ENCODE assay signal across 20 cellular contexts in genomic region chr6:144954241-144954556, GRCh38.
"Had no signal": no experiment of that assay in that cellular context is flagged by ENCODE, and none has a peak within 500 bp of the region (broad histone marks: within the 10 kb centered on the region; RNA-seq: fewer than 3 reads in every experiment).

No MANE protein-coding gene starts in this region.

- H3K9me3 ChIP-seq: body of pancreas, neutrophil, thoracic aorta had no signal

- H3K4me3 Mint-ChIP-seq: activated B cell treated with CpG ODN at 0.5 μM for 24 hours; activated CD4-positive, alpha-beta memory T cell treated with anti-CD3 and anti-CD28 coated beads for 36 hours; activated naive CD8-positive, alpha-beta T cell treated with anti-CD3 and anti-CD28 coated beads, Interleukin-2, amount 10 ng/mL, durations not matched to agents 7 days and 5 days; naive thymus-derived CD4-positive, alpha-beta T cell; stimulated activated naive B cell treated with anti-CD40 and anti-IgM and Interleukin-4, amounts not matched to agents 10 μg/mL and 1 μg/mL and 100 μg/mL, for 72 hours had no signal

- ATAC-seq: body of pancreas; left lobe of liver; naive thymus-derived CD4-positive, alpha-beta T cell; sciatic nerve; stimulated activated naive B cell treated with anti-CD40 and anti-IgM and Interleukin-4, amounts not matched to agents 10 μg/mL and 1 μg/mL and 100 μg/mL, for 72 hours had no signal

- H3K4me1 Mint-ChIP-seq: activated B cell treated with CpG ODN at 0.5 μM for 24 hours; activated naive CD8-positive, alpha-beta T cell treated with anti-CD3 and anti-CD28 coated beads, Interleukin-2, amount 10 ng/mL, durations not matched to agents 7 days and 5 days; naive thymus-derived CD4-positive, alpha-beta T cell; stimulated activated naive B cell treated with anti-CD40 and anti-IgM and Interleukin-4, amounts not matched to agents 10 μg/mL and 1 μg/mL and 100 μg/mL, for 72 hours had no signal

- H3K4me1 ChIP-seq: body of pancreas had no signal

- H3K27me3 ChIP-seq: body of pancreas, neutrophil had no signal

- H3K27ac Mint-ChIP-seq: activated B cell treated with CpG ODN at 0.5 μM for 24 hours; activated CD4-positive, alpha-beta memory T cell treated with anti-CD3 and anti-CD28 coated beads for 36 hours; activated naive CD8-positive, alpha-beta T cell treated with anti-CD3 and anti-CD28 coated beads, Interleukin-2, amount 10 ng/mL, durations not matched to agents 7 days and 5 days; activated T-helper 2 cell treated with anti-CD3 and anti-CD28 coated beads, Interferon-gamma antibody, Interleukin-2, Interleukin-4, amounts not matched to agents 10 μg/mL and 5 μg/mL and 100 μg/mL, durations not matched to agents 14 hours and 24 hours and 36 hours; naive thymus-derived CD4-positive, alpha-beta T cell; stimulated activated naive B cell treated with anti-CD40 and anti-IgM and Interleukin-4, amounts not matched to agents 10 μg/mL and 1 μg/mL and 100 μg/mL, for 72 hours had no signal

- DNase-seq: activated B cell treated with CpG ODN at 0.5 μM for 24 hours; activated CD4-positive, alpha-beta memory T cell treated with anti-CD3 and anti-CD28 coated beads for 36 hours; activated CD4-positive, alpha-beta T cell treated with anti-CD3 and anti-CD28 coated beads for 4 hours; activated naive CD4-positive, alpha-beta T cell treated with Interleukin-2 at 50 U/mL for 16 hours; activated naive CD8-positive, alpha-beta T cell treated with anti-CD3 and anti-CD28 coated beads, Interleukin-2, amount 10 ng/mL, durations not matched to agents 7 days and 5 days; amygdala; body of pancreas; central memory CD4-positive, alpha-beta T cell; naive thymus-derived CD4-positive, alpha-beta T cell; stimulated activated naive B cell treated with anti-CD40 and anti-IgM and Interleukin-4, amounts not matched to agents 10 μg/mL and 1 μg/mL and 100 μg/mL, for 72 hours; T-helper 1 cell; T-helper 9 cell had no signal

- H3K36me3 ChIP-seq: neutrophil, thoracic aorta had no signal

- H3K4me3 ChIP-seq: body of pancreas, thoracic aorta had no signal

- FAIRE-seq: colon, endometrium, frontal cortex had no signal

- H3K9me3 Mint-ChIP-seq: activated B cell treated with CpG ODN at 0.5 μM for 24 hours; activated CD4-positive, alpha-beta memory T cell treated with anti-CD3 and anti-CD28 coated beads for 36 hours; activated naive CD8-positive, alpha-beta T cell treated with anti-CD3 and anti-CD28 coated beads, Interleukin-2, amount 10 ng/mL, durations not matched to agents 7 days and 5 days; activated T-helper 2 cell treated with anti-CD3 and anti-CD28 coated beads, Interferon-gamma antibody, Interleukin-2, Interleukin-4, amounts not matched to agents 10 μg/mL and 5 μg/mL and 100 μg/mL, durations not matched to agents 14 hours and 24 hours and 36 hours had no signal

- H3K36me3 Mint-ChIP-seq: activated CD4-positive, alpha-beta memory T cell treated with anti-CD3 and anti-CD28 coated beads for 36 hours; activated naive CD8-positive, alpha-beta T cell treated with anti-CD3 and anti-CD28 coated beads, Interleukin-2, amount 10 ng/mL, durations not matched to agents 7 days and 5 days; stimulated activated naive B cell treated with anti-CD40 and anti-IgM and Interleukin-4, amounts not matched to agents 10 μg/mL and 1 μg/mL and 100 μg/mL, for 72 hours had no signal

- H3K27ac ChIP-seq: body of pancreas, neutrophil, thoracic aorta had no signal
